ENCODE assay signal across 16 cellular contexts in genomic region chr1:93735722-93736121, GRCh38. TPM values are rescaled to one million over a fixed set of nuclear protein-coding genes. Genes with fewer than 3 reads are reported as not detected.
DNase-seq lines count a peak whose midpoint lies in the region; ATAC-seq and TF ChIP-seq lines count a peak whose summit lies in the region.
"Had no signal": no experiment of that assay in that cellular context is flagged by ENCODE, and none has a peak within 500 bp of the region (broad histone marks: within the 10 kb centered on the region; RNA-seq: fewer than 3 reads in every experiment).

No MANE protein-coding gene starts in this region.

- ATAC-seq in HG02981 (IDR thresholded peaks at IDR 0.05; ENCODE audit: unreplicated experiment) (no peak), GM21367 (IDR thresholded peaks at IDR 0.05; ENCODE audit: unreplicated experiment) (no peak)
- ATAC-seq: naive thymus-derived CD8-positive, alpha-beta T cell had no signal

- DNase-seq in GM23248 (peak; percentile 94), SJSA1 (ENCODE audit: low read depth in 1 of 2, low spot score in 2 of 2) (peak; percentile 81 to 91), fibroblast of mammary gland (ENCODE audit: low read depth) (peak; percentile 88), skeletal muscle cell (ENCODE audit: low read depth) (peak; percentile 89), BE2C (no peak)
- no peak for DNase-seq in activated naive CD8-positive, alpha-beta T cell treated with anti-CD3 and anti-CD28 coated beads for 36 hours
- DNase-seq: activated CD4-positive, alpha-beta T cell treated with anti-CD3 and anti-CD28 coated beads for 4 hours; KG1; naive thymus-derived CD8-positive, alpha-beta T cell; NCI-H187 treated with DMSO at 0.1 percent for 48 hours had no signal

- no peaks in the 10 kb centered on the region for H3K4me1 Mint-ChIP-seq in activated naive CD8-positive, alpha-beta T cell treated with anti-CD3 and anti-CD28 coated beads for 36 hours
- H3K4me1 Mint-ChIP-seq: naive thymus-derived CD8-positive, alpha-beta T cell had no signal

- TF ChIP-seq CTCF in fibroblast of mammary gland (conservative IDR thresholded peaks at IDR 0.05; ENCODE audit: control insufficient read depth, insufficient read depth, low read depth, low read length) (peak; percentile 47), BE2C (IDR thresholded peaks at IDR 0.05; ENCODE audit: low read depth, low read length) (no peak)

- no peaks in the 10 kb centered on the region for H3K27me3 Mint-ChIP-seq in activated naive CD8-positive, alpha-beta T cell treated with anti-CD3 and anti-CD28 coated beads for 36 hours
- H3K27me3 Mint-ChIP-seq: naive thymus-derived CD8-positive, alpha-beta T cell had no signal

- H3K9me3 Mint-ChIP-seq in activated naive CD8-positive, alpha-beta T cell treated with anti-CD3 and anti-CD28 coated beads for 36 hours = no peaks in the 10 kb centered on the region
- H3K9me3 Mint-ChIP-seq: activated T-helper 1 cell treated with anti-CD3 and anti-CD28 coated beads, Interleukin-12 subunit alpha, Interleukin-12 subunit beta, Interleukin-2, Interleukin-4 antibody, amounts not matched to agents 30 ng/mL and 10 ng/mL and 1 ng/mL, durations not matched to agents 14 hours and 24 hours and 36 hours; naive thymus-derived CD8-positive, alpha-beta T cell had no signal

- H3K36me3 ChIP-seq in GM23248 (ENCODE audit: low read depth) (no peaks in the 10 kb centered on the region), SJSA1 (no peaks in the 10 kb centered on the region), BE2C (no peaks in the 10 kb centered on the region)
- H3K36me3 ChIP-seq: esophagus muscularis mucosa, HAP-1 had no signal

- WGBS in GM23248 (ENCODE audit: low coverage in 1 of 2, low lambda C conversion rate in 2 of 2, missing lambda C conversion rate in 2 of 2), 2 experiments = 38 to 48% methylated on average over 3 of the region's 3 CpGs

- H4K20me1 ChIP-seq in GM23248 (ENCODE audit: insufficient read depth) = no peaks in the 10 kb centered on the region

- H3K36me3 Mint-ChIP-seq in activated naive CD8-positive, alpha-beta T cell treated with anti-CD3 and anti-CD28 coated beads for 36 hours = no peaks in the 10 kb centered on the region
- H3K36me3 Mint-ChIP-seq: naive thymus-derived CD8-positive, alpha-beta T cell had no signal

- H3K27ac ChIP-seq in GM23248 (peak overlapping the region; percentile 68), SJSA1 (peak overlapping the region; percentile 96)
- H3K27ac ChIP-seq: esophagus muscularis mucosa had no signal

- H2AFZ ChIP-seq in GM23248 = no peak overlapping the region

- H3K4me1 ChIP-seq in GM23248 (ENCODE audit: insufficient read depth) (peaks cover 43% of the 10 kb centered on the region), SJSA1 (replicated peaks) (peaks cover 84% of the 10 kb centered on the region), BE2C (peaks cover 7% of the 10 kb centered on the region)

- no peaks in the 10 kb centered on the region for H3K9me3 ChIP-seq in GM23248 (ENCODE audit: low read depth)
- H3K9me3 ChIP-seq in SJSA1 (replicated peaks) = 0 out of 2 replicates have a peak, but pooled peaks cover 4% of the 10 kb centered on the region
- no peaks in the 10 kb centered on the region for H3K9me3 ChIP-seq in BE2C
- H3K9me3 ChIP-seq: esophagus muscularis mucosa, HAP-1 had no signal

- H3K27me3 ChIP-seq in GM23248 (replicated peaks; ENCODE audit: insufficient read depth) = no peaks in the 10 kb centered on the region
- no peaks in the 10 kb centered on the region for H3K27me3 ChIP-seq in SJSA1 (replicated peaks)
- no peaks in the 10 kb centered on the region for H3K27me3 ChIP-seq in BE2C
- H3K27me3 ChIP-seq: esophagus muscularis mucosa had no signal

- no peak overlapping the region for H3K27ac Mint-ChIP-seq in activated naive CD8-positive, alpha-beta T cell treated with anti-CD3 and anti-CD28 coated beads for 36 hours
- H3K27ac Mint-ChIP-seq: activated T-helper 1 cell treated with anti-CD3 and anti-CD28 coated beads, Interleukin-12 subunit alpha, Interleukin-12 subunit beta, Interleukin-2, Interleukin-4 antibody, amounts not matched to agents 30 ng/mL and 10 ng/mL and 1 ng/mL, durations not matched to agents 14 hours and 24 hours and 36 hours; naive thymus-derived CD8-positive, alpha-beta T cell had no signal

- H3K4me3 Mint-ChIP-seq in activated naive CD8-positive, alpha-beta T cell treated with anti-CD3 and anti-CD28 coated beads for 36 hours = no peak overlapping the region
- H3K4me3 Mint-ChIP-seq: activated T-helper 1 cell treated with anti-CD3 and anti-CD28 coated beads, Interleukin-12 subunit alpha, Interleukin-12 subunit beta, Interleukin-2, Interleukin-4 antibody, amounts not matched to agents 30 ng/mL and 10 ng/mL and 1 ng/mL, durations not matched to agents 14 hours and 24 hours and 36 hours; naive thymus-derived CD8-positive, alpha-beta T cell had no signal

- in situ Hi-C loops in GM23248 (cut with MboI) = no loop called here

- H3K4me2 ChIP-seq in GM23248 (ENCODE audit: unreplicated experiment) = peak overlapping the region; percentile 59

- peaks cover 39% of the 10 kb centered on the region for H3F3A ChIP-seq in GM23248 (ENCODE audit: insufficient read depth)

- H3K9me2 ChIP-seq in GM23248 (ENCODE audit: insufficient read depth) = no peaks in the 10 kb centered on the region

- peak overlapping the region; percentile 4; the same call in 1 of the 2 replicates for H3K9ac ChIP-seq in GM23248

- no peaks in the 10 kb centered on the region for H3K79me2 ChIP-seq in GM23248 (ENCODE audit: insufficient read depth)

- H3K4me3 ChIP-seq in GM23248 = peak overlapping the region; percentile 13; the same call in 1 of the 2 replicates
- H3K4me3 ChIP-seq in SJSA1 = no peak overlapping the region
- no peak overlapping the region for H3K4me3 ChIP-seq in fibroblast of mammary gland (ENCODE audit: control insufficient read depth, low read depth, low read length)
- H3K4me3 ChIP-seq in skeletal muscle cell (ENCODE audit: low read depth, low read length) = no peak overlapping the region
- H3K4me3 ChIP-seq in BE2C (ENCODE audit: low read depth, low read length) = no peak overlapping the region
- H3K4me3 ChIP-seq: esophagus muscularis mucosa, GM12878, HAP-1 had no signal

RNA-seq across cellular contexts. Expression of gene BCAR3, which starts 54.1 kb away (rescaled TPM):
- 79.5 and 83.2 TPM in 2 replicates for total RNA-seq in GM23248 (2014; rRNA removed; shearing (Covaris generic))
- polyA plus RNA-seq in GM23248 (2016; fragmentation: Nextera tagmentation; extraction: Ambion mirVana) = 62.2 and 65.1 TPM in 2 replicates
- 49.5 and 50.4 TPM in 2 replicates for total RNA-seq in SJSA1 (2014; rRNA removed; shearing (Covaris generic))
- polyA plus RNA-seq in BE2C (2012; ENCODE audit: insufficient read depth, insufficient read length, low read depth) = 95.5 TPM
- total RNA-seq in activated naive CD8-positive, alpha-beta T cell treated with anti-CD3 and anti-CD28 coated beads for 36 hours = under 1 TPM; 0.66 to 0.72 TPM

Comparison
In these comparisons a context has a peak if more than half of its experiments do, and no peak if none do; other contexts are left out.
1. DNase-seq: peak in GM23248 (single experiment), SJSA1 (2 of 2), fibroblast of mammary gland (single experiment) and skeletal muscle cell (single experiment); none in BE2C (single experiment) and activated naive CD8-positive, alpha-beta T cell treated with anti-CD3 and anti-CD28 coated beads for 36 hours (single experiment).
2. RNA of gene BCAR3, which starts 54.1 kb away (total RNA-seq): 79.5 to 83.2 TPM in GM23248 and 49.5 to 50.4 TPM in SJSA1; 0.66 to 0.72 TPM in activated naive CD8-positive, alpha-beta T cell treated with anti-CD3 and anti-CD28 coated beads for 36 hours; every median in the first group is over 10 times any median in the second.